Comparison of ENCODE assay signal across 8 cellular contexts in the genomic region with DNA sequence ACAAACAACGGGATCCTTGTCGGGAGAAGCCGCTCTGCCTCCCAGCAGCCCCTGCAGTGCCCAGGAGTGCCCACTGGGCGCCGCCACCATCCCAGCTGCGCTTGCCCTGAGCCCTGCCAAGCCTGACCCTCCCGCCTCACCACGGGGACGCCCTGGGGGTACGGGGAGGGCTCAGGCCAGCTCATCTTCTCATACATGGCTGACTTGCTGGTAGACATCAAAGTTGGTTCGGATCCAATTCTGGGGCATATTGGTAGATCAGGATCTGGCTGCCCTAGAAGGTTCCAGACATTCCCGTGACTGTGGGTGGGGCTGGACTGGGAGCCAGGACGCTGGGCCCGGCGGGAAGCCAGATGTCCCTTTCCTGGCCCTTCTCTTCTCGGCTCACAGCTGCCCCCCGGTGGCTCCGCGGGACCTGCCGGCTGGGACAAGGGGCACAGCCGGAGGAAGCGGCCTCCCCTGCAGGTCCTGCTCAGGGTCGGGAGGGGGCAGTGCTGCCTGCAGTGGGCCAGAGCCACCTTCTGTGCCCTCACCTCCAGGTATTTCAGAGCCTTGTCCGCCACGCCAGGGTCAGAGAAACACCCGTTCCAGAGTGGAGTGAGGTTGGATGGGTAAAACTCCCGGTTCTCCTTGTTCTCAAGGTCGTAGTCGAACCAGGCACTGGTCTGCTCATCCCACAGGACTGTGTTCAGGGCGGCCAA. TPM values are rescaled to one million over a fixed set of nuclear protein-coding genes. Genes with fewer than 3 reads are reported as not detected.
DNase-seq lines count a peak whose midpoint lies in the region; ATAC-seq, FAIRE-seq and TF ChIP-seq lines count a peak whose summit lies in the region.

No MANE protein-coding gene starts in this region.

- no peaks in the 10 kb centered on the region for H3K4me1 ChIP-seq in small intestine (ENCODE audit: control insufficient read depth in 2 of 2, insufficient read depth in 1 of 2, low read depth in 1 of 2, low read length in 1 of 2)

- no peaks in the 10 kb centered on the region for H3K9me3 Mint-ChIP-seq in immature natural killer cell

- peak overlapping the region in 1 of 2 donors; percentile 79 for H3K27ac ChIP-seq in small intestine (ENCODE audit: low read depth in 1 of 2, low read length in 1 of 2)

- FAIRE-seq in bronchial epithelial cell (lab: Jason Lieb, UNC) (no peak), small intestine (lab: Jason Lieb, UNC) (no peak)

- TF ChIP-seq CTCF in WI38 (IDR thresholded peaks at IDR 0.05; ENCODE audit: low read depth, low read length) (peak; percentile 81), bronchial epithelial cell (IDR thresholded peaks at IDR 0.05; ENCODE audit: insufficient read depth, low read length, severe bottlenecking) (peak; percentile 86)

- H3K27me3 Mint-ChIP-seq in immature natural killer cell (ENCODE audit: low read depth in 3 of 3) = peaks cover 13 to 23% (median 21%) of the 10 kb centered on the region in 3 donors

- DNase-seq in NK-92 treated with Interleukin-12 subunit alpha and Interleukin-12 subunit beta, amount 100 ng/mL, for 24 hours (lab: John Stamatoyannopoulos, UW) = peak; percentile 76
- DNase-seq in NK-92 (lab: John Stamatoyannopoulos, UW; ENCODE audit: unreplicated experiment) (no peak), NCI-H2171 (lab: John Stamatoyannopoulos, UW) (peak; percentile 68), bronchial epithelial cell (ENCODE audit: low read depth) (peak; percentile 85), immature natural killer cell (peak; percentile 78 to 86 (median 83)), small intestine (peak; percentile 97)

- peak overlapping the region in 5 of 6 donors; percentile 76 to 91 (median 89) for H3K27ac Mint-ChIP-seq in immature natural killer cell

- H3K9me3 ChIP-seq in small intestine (ENCODE audit: control insufficient read depth, low read depth) = no peaks in the 10 kb centered on the region

- H3K4me1 Mint-ChIP-seq in immature natural killer cell = peaks cover 58 to 61% of the 10 kb centered on the region in 2 donors

- H3K4me3 ChIP-seq in WI38 (ENCODE audit: low read depth, low read length) (peak overlapping the region; percentile 52), bronchial epithelial cell (ENCODE audit: low read depth, low read length) (peak overlapping the region; percentile 25), small intestine (ENCODE audit: low read depth in 1 of 2, low read length in 2 of 2) (peak overlapping the region in 1 of 2 donors; percentile 2)

- H3K4me3 Mint-ChIP-seq in immature natural killer cell = peak overlapping the region; percentile 74 to 85 (median 78)

- H3K36me3 Mint-ChIP-seq in immature natural killer cell = no peaks in the 10 kb centered on the region

- WGBS in small intestine, 3 donors = 5% methylated on average over 30 of the region's 30 CpGs

- H3K27me3 ChIP-seq in bronchial epithelial cell (ENCODE audit: control insufficient read depth, insufficient read depth, low read length) (no peaks in the 10 kb centered on the region), small intestine (ENCODE audit: control insufficient read depth in 2 of 2, insufficient read depth in 2 of 2, low read length in 2 of 2) (no peaks in the 10 kb centered on the region)

- peak; percentile 75 for ATAC-seq in HG03097 (IDR thresholded peaks at IDR 0.05; ENCODE audit: low FRiP score, unreplicated experiment)

- H3K36me3 ChIP-seq in bronchial epithelial cell (ENCODE audit: control insufficient read depth, insufficient read depth, low read length) = no peaks in the 10 kb centered on the region
- H3K36me3 ChIP-seq in small intestine (ENCODE audit: control insufficient read depth in 2 of 2, insufficient read depth in 2 of 2, low read length in 2 of 2) = no peaks in the 10 kb centered on the region

RNA-seq across cellular contexts. Expression of a gene that starts 10.6 kb away (rescaled TPM):
- not detected in 2 replicates for total RNA-seq in bronchial epithelial cell
- polyA plus RNA-seq in immature natural killer cell (not detected), small intestine (10 to 100 TPM; 14.6 to 88.6 (median 64.0) TPM)

Comparison
In these comparisons a context has a peak if more than half of its experiments do, and no peak if none do; other contexts are left out.
1. RNA of a gene that starts 10.6 kb away (polyA plus RNA-seq): 14.6 to 88.6 TPM in small intestine; not detected in immature natural killer cell; every median in the first group is over 10 times any median in the second.